In the genomic region with DNA sequence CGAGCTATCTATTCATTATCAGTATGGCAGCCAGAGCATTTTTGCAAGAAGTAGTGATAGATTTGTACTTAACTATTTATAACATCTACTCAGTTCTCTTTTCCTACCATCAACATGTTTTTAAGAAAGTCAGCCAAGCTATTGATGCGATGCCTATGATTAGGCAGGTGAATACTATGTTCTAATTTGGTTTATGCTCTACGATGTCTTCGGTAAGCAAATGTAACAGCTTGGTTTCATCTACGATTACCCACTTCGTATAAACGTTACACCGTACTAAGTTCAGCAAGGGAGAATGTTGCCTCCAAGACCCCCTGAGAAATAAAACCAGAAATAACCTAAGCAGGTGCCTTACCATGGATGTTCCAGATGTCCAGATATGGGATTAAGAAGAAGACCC, we compare ENCODE assay signal across 8 cellular contexts. TPM values are rescaled to one million over a fixed set of nuclear protein-coding genes. Genes with fewer than 3 reads are reported as not detected.
DNase-seq lines count a peak whose midpoint lies in the region; ATAC-seq and TF ChIP-seq lines count a peak whose summit lies in the region.
"Had no signal": no experiment of that assay in that cellular context is flagged by ENCODE, and none has a peak within 500 bp of the region (broad histone marks: within the 10 kb centered on the region; RNA-seq: fewer than 3 reads in every experiment).

No MANE protein-coding gene starts in this region.

- no peaks in the 10 kb centered on the region for H4K20me1 ChIP-seq in mammary epithelial cell (ENCODE audit: insufficient read depth, low read length)

- peaks cover 21 to 68% (median 56%) of the 10 kb centered on the region in 4 donors for H3K4me1 Mint-ChIP-seq in naive thymus-derived CD8-positive, alpha-beta T cell
- no peaks in the 10 kb centered on the region for H3K4me1 Mint-ChIP-seq in HFFc6 (ENCODE audit: low read depth)

- no peaks in the 10 kb centered on the region for H3K4me1 ChIP-seq in mammary epithelial cell (ENCODE audit: insufficient read depth, low read length)

- H3K36me3 ChIP-seq in mammary epithelial cell (ENCODE audit: insufficient read depth, low read length), result no peaks in the 10 kb centered on the region

- dilution Hi-C loops in mammary epithelial cell (cut with HindIII; ENCODE audit: low sequenced_read_pairs), result no loop called here

- H2AFZ ChIP-seq in mammary epithelial cell (ENCODE audit: low read depth, low read length), result no peak overlapping the region

- TF ChIP-seq CTCF in HFFc6 (IDR thresholded peaks at IDR 0.05) (no peak), mammary epithelial cell (conservative IDR thresholded peaks at IDR 0.05 in 1 of 2, IDR thresholded peaks at IDR 0.05 in 1 of 2; ENCODE audit: extremely low read depth in 1 of 2, insufficient read depth in 1 of 2, low read depth in 1 of 2, low read length in 2 of 2) (no peak)

- ATAC-seq in GM18870 (IDR thresholded peaks at IDR 0.05; ENCODE audit: unreplicated experiment) (peak; percentile 20), HG02571 (IDR thresholded peaks at IDR 0.05; ENCODE audit: unreplicated experiment) (peak; percentile 32), HG03571 (IDR thresholded peaks at IDR 0.05; ENCODE audit: unreplicated experiment) (peak; percentile 29)
- ATAC-seq in naive thymus-derived CD8-positive, alpha-beta T cell, result peak; percentile 45 to 59

- H3K79me2 ChIP-seq in mammary epithelial cell (ENCODE audit: insufficient read depth, low read length), result no peaks in the 10 kb centered on the region

- peaks cover 0 to 8% (median 0%) of the 10 kb centered on the region in 9 donors for H3K9me3 Mint-ChIP-seq in naive thymus-derived CD8-positive, alpha-beta T cell
- no peaks in the 10 kb centered on the region; the same call in 1 of the 2 replicates for H3K9me3 Mint-ChIP-seq in HFFc6

- peak in 2 of 10 donors; percentile 22 to 28 for DNase-seq in naive thymus-derived CD8-positive, alpha-beta T cell
- DNase-seq in HFFc6, result no peak
- no peak for DNase-seq in activated CD4-positive, CD25-positive, alpha-beta regulatory T cell treated with anti-CD3 and anti-CD28 coated beads, Interleukin-2, amount 50 U/mL, for 72 hours
- no peak for DNase-seq in mammary epithelial cell
- DNase-seq: hypothalamus had no signal

- no peak overlapping the region for H3K9ac ChIP-seq in mammary epithelial cell (ENCODE audit: insufficient read depth, low read length)

- intact Hi-C loops in mammary epithelial cell (cut with micrococcal nuclease), result no loop called here

- no peak overlapping the region for H3K27ac ChIP-seq in mammary epithelial cell (ENCODE audit: insufficient read depth, low read depth, low read length)

- 94% methylated on average over 8 of the region's 8 CpGs for WGBS in mammary epithelial cell (ENCODE audit: low coverage, missing lambda C conversion rate)

- in situ Hi-C loops in mammary epithelial cell (cut with MboI; ENCODE audit: low sequenced_read_pairs in 2 of 2), result no loop called here

- peak overlapping the region; percentile 85 to 99 (median 92) for H3K27ac Mint-ChIP-seq in naive thymus-derived CD8-positive, alpha-beta T cell
- H3K27ac Mint-ChIP-seq in HFFc6, result no peak overlapping the region

- peaks cover 5 to 17% (median 7%) of the 10 kb centered on the region in 3 donors for H3K36me3 Mint-ChIP-seq in naive thymus-derived CD8-positive, alpha-beta T cell
- H3K36me3 Mint-ChIP-seq in HFFc6 (ENCODE audit: low read depth), result no peaks in the 10 kb centered on the region

- no peaks in the 10 kb centered on the region for H3K9me3 ChIP-seq in mammary epithelial cell (replicated peaks; ENCODE audit: insufficient read depth, low read length)

- H3K4me2 ChIP-seq in mammary epithelial cell (ENCODE audit: insufficient read depth, low read depth, low read length), result no peak overlapping the region

- BruUV-seq in mammary epithelial cell (replicated peaks; lab: Mats Ljungman, UMichigan), result no TSS peak

- POLR2A ChIA-PET in naive thymus-derived CD8-positive, alpha-beta T cell (lab: Charles Lee), result interaction anchor here (0.7 to 2.1 kb wide), 8 partner anchors 32 to 1195 kb away, joined by 3 to 12 read pairs (median 5); a partner anchor contains a TSS

- CTCF ChIA-PET in mammary epithelial cell (lab: Charles Lee; ENCODE audit: low non-redundant PET), result no interaction called here

- no peaks in the 10 kb centered on the region for H3K27me3 Mint-ChIP-seq in naive thymus-derived CD8-positive, alpha-beta T cell
- peaks cover 12% of the 10 kb centered on the region for H3K27me3 Mint-ChIP-seq in HFFc6 (ENCODE audit: insufficient read depth)

- no peak overlapping the region for H3K4me3 ChIP-seq in mammary epithelial cell (replicated peaks in 1 of 3; ENCODE audit: insufficient read depth in 1 of 3, low read depth in 2 of 3, low read length in 3 of 3)

- H3K4me3 Mint-ChIP-seq in naive thymus-derived CD8-positive, alpha-beta T cell, result peak overlapping the region; percentile 91 to 98 (median 96)
- H3K4me3 Mint-ChIP-seq in HFFc6, result no peak overlapping the region

- H3K27me3 ChIP-seq in mammary epithelial cell (ENCODE audit: insufficient read depth, low read length), result no peaks in the 10 kb centered on the region

RNA-seq across cellular contexts. Expression of a gene that starts 0.4 kb away (rescaled TPM):
- total RNA-seq in naive thymus-derived CD8-positive, alpha-beta T cell, result 10 to 100 TPM; 18.2 to 18.5 TPM
- 10 to 100 TPM in 2 of 3 donors, 1 to 10 TPM in 1; 5.5 to 13.8 (median 10.2) TPM for polyA plus RNA-seq in naive thymus-derived CD8-positive, alpha-beta T cell
- total RNA-seq in HFFc6 (2021; fragmentation: NEBNext Ultra II Directional; extraction: Animal tissue kit (Norgen Biotek cat#: 25700)), result not detected
- total RNA-seq in mammary epithelial cell, result not detected
- polyA plus RNA-seq in mammary epithelial cell, result not detected
- polyA minus RNA-seq in mammary epithelial cell, result not detected

Comparison
In these comparisons a context has a peak if more than half of its experiments do, and no peak if none do; other contexts are left out.
1. RNA of a gene that starts 0.4 kb away (total RNA-seq): 18.2 to 18.5 TPM in naive thymus-derived CD8-positive, alpha-beta T cell; not detected in HFFc6 and not detected in mammary epithelial cell; every median in the first group is over 10 times any median in the second.
2. Peak in every context shown above with its lines, with median percentiles within 50 percentile points of each other: ATAC-seq.